Comparison of ENCODE assay signal across 25 cellular contexts in genomic region chr2:19848029-19848750, GRCh38.
"Had no signal": no experiment of that assay in that cellular context is flagged by ENCODE, and none has a peak within 500 bp of the region (broad histone marks: within the 10 kb centered on the region; RNA-seq: fewer than 3 reads in every experiment).

No MANE protein-coding gene starts in this region.

- H3K27ac Mint-ChIP-seq: activated CD4-positive, alpha-beta memory T cell treated with anti-CD3 and anti-CD28 coated beads, Interleukin-2, amount 10 ng/mL, durations not matched to agents 7 days and 5 days; activated naive CD8-positive, alpha-beta T cell; activated naive CD8-positive, alpha-beta T cell treated with anti-CD3 and anti-CD28 coated beads, Interleukin-2, amount 50 U/mL, for 24 hours; activated T-helper 1 cell treated with anti-CD3 and anti-CD28 coated beads, Interleukin-12 subunit alpha, Interleukin-12 subunit beta, Interleukin-2, Interleukin-4 antibody, amounts not matched to agents 30 ng/mL and 10 ng/mL and 1 ng/mL, durations not matched to agents 14 hours and 24 hours and 36 hours; brain had no signal

- H3K4me1 ChIP-seq: SJCRH30 had no signal

- ATAC-seq: activated naive CD8-positive, alpha-beta T cell treated with anti-CD3 and anti-CD28 coated beads, Interleukin-2, amount 50 U/mL, for 24 hours; activated T-cell treated with anti-CD3 and anti-CD28 coated beads, Interleukin-2, amount 50 U/mL, for 4 hours; Panc1 had no signal

- DNase-seq: activated CD4-positive, alpha-beta memory T cell treated with anti-CD3 and anti-CD28 coated beads, Interleukin-2, amount 10 ng/mL, durations not matched to agents 7 days and 5 days; activated CD4-positive, alpha-beta T cell treated with anti-CD3 and anti-CD28 coated beads for 1 hour; activated CD4-positive, alpha-beta T cell treated with anti-CD3 and anti-CD28 coated beads for 48 hours; activated CD4-positive, CD25-positive, alpha-beta regulatory T cell; activated naive CD4-positive, alpha-beta T cell treated with anti-CD3 and anti-CD28 coated beads, Interleukin-2, amount 10 ng/mL, durations not matched to agents 7 days and 5 days; activated naive CD8-positive, alpha-beta T cell treated with anti-CD3 and anti-CD28 coated beads, Interleukin-2, amount 50 U/mL, for 24 hours; activated T-cell treated with anti-CD3 and anti-CD28 coated beads, Interleukin-2, amount 50 U/mL, for 4 hours; anterior cingulate cortex; Karpas-422; KBM-7; NCI-H1105; NCI-H1417 treated with DMSO at 0.1 percent for 48 hours; NCI-H187 treated with DMSO at 0.1 percent for 48 hours; NCI-H2081; NCI-H345; NCI-H524 treated with DMSO at 0.1 percent for 48 hours; SHP77; SJCRH30; T1000; WERI-Rb-1 had no signal

- H3K4me3 Mint-ChIP-seq: activated CD4-positive, alpha-beta memory T cell treated with anti-CD3 and anti-CD28 coated beads, Interleukin-2, amount 10 ng/mL, durations not matched to agents 7 days and 5 days; activated naive CD4-positive, alpha-beta T cell treated with anti-CD3 and anti-CD28 coated beads, Interleukin-2, amount 10 ng/mL, durations not matched to agents 7 days and 5 days; activated naive CD8-positive, alpha-beta T cell; activated naive CD8-positive, alpha-beta T cell treated with anti-CD3 and anti-CD28 coated beads, Interleukin-2, amount 50 U/mL, for 24 hours; activated T-cell treated with anti-CD3 and anti-CD28 coated beads, Interleukin-2, amount 50 U/mL, for 4 hours; activated T-helper 1 cell treated with anti-CD3 and anti-CD28 coated beads, Interleukin-12 subunit alpha, Interleukin-12 subunit beta, Interleukin-2, Interleukin-4 antibody, amounts not matched to agents 30 ng/mL and 10 ng/mL and 1 ng/mL, durations not matched to agents 14 hours and 24 hours and 36 hours; brain had no signal

- H3K27me3 Mint-ChIP-seq: activated CD4-positive, alpha-beta memory T cell treated with anti-CD3 and anti-CD28 coated beads, Interleukin-2, amount 10 ng/mL, durations not matched to agents 7 days and 5 days had no signal

- H3K36me3 ChIP-seq: SJCRH30, WERI-Rb-1 had no signal

- H3K9me3 Mint-ChIP-seq: activated CD4-positive, alpha-beta memory T cell treated with anti-CD3 and anti-CD28 coated beads, Interleukin-2, amount 10 ng/mL, durations not matched to agents 7 days and 5 days; activated naive CD8-positive, alpha-beta T cell treated with anti-CD3 and anti-CD28 coated beads, Interleukin-2, amount 50 U/mL, for 24 hours had no signal

- H3K4me3 ChIP-seq: SJCRH30, SK-N-MC had no signal

- H3K27ac ChIP-seq: SJCRH30, SK-N-MC, WERI-Rb-1 had no signal

- H3K4me1 Mint-ChIP-seq: activated CD4-positive, alpha-beta memory T cell treated with anti-CD3 and anti-CD28 coated beads, Interleukin-2, amount 10 ng/mL, durations not matched to agents 7 days and 5 days; activated naive CD4-positive, alpha-beta T cell treated with anti-CD3 and anti-CD28 coated beads, Interleukin-2, amount 10 ng/mL, durations not matched to agents 7 days and 5 days; activated naive CD8-positive, alpha-beta T cell treated with anti-CD3 and anti-CD28 coated beads, Interleukin-2, amount 50 U/mL, for 24 hours; brain had no signal

- H3K36me3 Mint-ChIP-seq: activated naive CD4-positive, alpha-beta T cell treated with anti-CD3 and anti-CD28 coated beads, Interleukin-2, amount 10 ng/mL, durations not matched to agents 7 days and 5 days; brain had no signal

- H3K9me3 ChIP-seq: SJCRH30 had no signal
